Comparison of ENCODE assay signal across 15 cellular contexts in genomic region chr9:95021166-95021886, GRCh38.
DNase-seq lines count a peak whose midpoint lies in the region; ATAC-seq and TF ChIP-seq lines count a peak whose summit lies in the region.
"Had no signal": no experiment of that assay in that cellular context is flagged by ENCODE, and none has a peak within 500 bp of the region (broad histone marks: within the 10 kb centered on the region; RNA-seq: fewer than 3 reads in every experiment).

No MANE protein-coding gene starts in this region.

- H3K27ac ChIP-seq in right atrium auricular region, result peak overlapping the region; percentile 87 to 88
- peak overlapping the region; percentile 83 to 99 (median 92) for H3K27ac ChIP-seq in esophagus squamous epithelium
- H3K27ac ChIP-seq in aorta (ENCODE audit: low read depth in 1 of 2, low read length in 2 of 2), result peak overlapping the region; percentile 0 to 34

- H3K27me3 Mint-ChIP-seq in progenitor cell of endocrine pancreas, result no peaks in the 10 kb centered on the region

- no peaks in the 10 kb centered on the region for H3K27me3 ChIP-seq in right atrium auricular region
- no peaks in the 10 kb centered on the region for H3K27me3 ChIP-seq in esophagus squamous epithelium
- no peaks in the 10 kb centered on the region for H3K27me3 ChIP-seq in aorta (ENCODE audit: control insufficient read depth in 1 of 2, insufficient read depth in 2 of 2, low read length in 1 of 2)
- H3K27me3 ChIP-seq: Peyer's patch had no signal

- intact Hi-C loops in Right ventricle myocardium inferior (cut with DNase I), result no loop called here
- intact Hi-C loops in esophagus squamous epithelium (cut with DNase I), result no loop called here
- intact Hi-C loops in aorta (cut with DNase I), result loop anchor here in 1 of 2 donors (5.0 kb wide), 1 partner anchor 36 kb away; no protein-coding TSS in a partner anchor

- WGBS in esophagus squamous epithelium, 2 donors, result 27 to 36% methylated on average over 6 to 7 of the region's 7 CpGs
- 27 to 35% methylated on average over 7 of the region's 7 CpGs for WGBS in aorta, 2 donors

- peaks cover 49% of the 10 kb centered on the region for H3K36me3 ChIP-seq in right atrium auricular region
- peaks cover 3 to 39% (median 4%) of the 10 kb centered on the region in 3 donors for H3K36me3 ChIP-seq in esophagus squamous epithelium
- peaks cover 0 to 7% of the 10 kb centered on the region in 2 donors for H3K36me3 ChIP-seq in aorta (ENCODE audit: control insufficient read depth in 1 of 2, insufficient read depth in 2 of 2, low read length in 1 of 2)

- H3K9me3 Mint-ChIP-seq in progenitor cell of endocrine pancreas (ENCODE audit: low read depth), result no peaks in the 10 kb centered on the region
- H3K9me3 Mint-ChIP-seq: stimulated activated effector memory CD8-positive, alpha-beta T cell treated with anti-CD3 and anti-CD28 coated beads, Interleukin-12 subunit alpha, Interleukin-12 subunit beta, amount 100 ng/mL, for 72 hours; T-helper 1 cell treated with Interleukin-12 subunit alpha and Interleukin-12 subunit beta and Interleukin-4 antibody, amounts not matched to agents 30 μg/mL and 1 μg/mL, for 36 hours had no signal

- ATAC-seq in Right ventricle myocardium inferior, result no peak
- ATAC-seq in aorta (ENCODE audit: low FRiP score), result no peak
- ATAC-seq in HG03025 (IDR thresholded peaks at IDR 0.05; ENCODE audit: low FRiP score, unreplicated experiment), result no peak
- ATAC-seq: stimulated activated effector memory CD8-positive, alpha-beta T cell treated with anti-CD3 and anti-CD28 coated beads, Interleukin-12 subunit alpha, Interleukin-12 subunit beta, amount 100 ng/mL, for 72 hours had no signal

- DNase-seq in right atrium auricular region (ENCODE audit: low spot score) (no peak), Right ventricle myocardium inferior (ENCODE audit: missing footprints) (no peak), esophagus squamous epithelium (lab: John Stamatoyannopoulos, UW) (no peak), progenitor cell of endocrine pancreas (ENCODE audit: low spot score, unreplicated experiment) (no peak), aorta (no peak), NCI-H524 treated with DMSO at 0.1 percent for 48 hours (lab: John Stamatoyannopoulos, UW) (no peak)
- DNase-seq in stimulated activated naive CD4-positive, alpha-beta T cell treated with Interleukin-2 at 50 U/mL for 16 hours (lab: John Stamatoyannopoulos, UW), result no peak
- DNase-seq: activated CD4-positive, CD25-positive, alpha-beta regulatory T cell treated with anti-CD3 and anti-CD28 coated beads, Interleukin-2, amount 50 U/mL, for 72 hours; KBM-7; NCI-H446 treated with DMSO at 0.1 percent for 48 hours; Peyer's patch; stimulated activated CD4-positive, alpha-beta T cell treated with anti-CD3 and anti-CD28 coated beads, Interleukin-4, amount 100 ng/mL, for 4 hours had no signal

- H3K4me1 ChIP-seq in right atrium auricular region, result peaks cover 0 to 98% of the 10 kb centered on the region in 2 donors
- H3K4me1 ChIP-seq in esophagus squamous epithelium, result peaks cover 62 to 100% (median 94%) of the 10 kb centered on the region in 3 donors
- peaks cover 9 to 10% of the 10 kb centered on the region in 2 donors for H3K4me1 ChIP-seq in aorta (ENCODE audit: control insufficient read depth in 1 of 2, insufficient read depth in 2 of 2, low read length in 2 of 2)

- H3K4me3 ChIP-seq in right atrium auricular region (no peak overlapping the region), esophagus squamous epithelium (peak overlapping the region in 3 of 4 donors; percentile 1 to 25 (median 7)), aorta (ENCODE audit: low read length in 2 of 2) (no peak overlapping the region)
- H3K4me3 ChIP-seq: Peyer's patch had no signal

- TF ChIP-seq CTCF in right atrium auricular region (IDR thresholded peaks at IDR 0.05) (no peak), esophagus squamous epithelium (IDR thresholded peaks at IDR 0.05) (no peak), progenitor cell of endocrine pancreas (IDR thresholded peaks at IDR 0.05; ENCODE audit: unreplicated experiment) (no peak)

- H3K27ac Mint-ChIP-seq in progenitor cell of endocrine pancreas, result peak overlapping the region; percentile 90
- H3K27ac Mint-ChIP-seq: stimulated activated effector memory CD8-positive, alpha-beta T cell treated with anti-CD3 and anti-CD28 coated beads, Interleukin-12 subunit alpha, Interleukin-12 subunit beta, amount 100 ng/mL, for 72 hours; T-helper 1 cell treated with Interleukin-12 subunit alpha and Interleukin-12 subunit beta and Interleukin-4 antibody, amounts not matched to agents 30 μg/mL and 1 μg/mL, for 36 hours had no signal

- H3K36me3 Mint-ChIP-seq in progenitor cell of endocrine pancreas (ENCODE audit: insufficient read depth), result peaks cover 35% of the 10 kb centered on the region
- H3K36me3 Mint-ChIP-seq: stimulated activated effector memory CD8-positive, alpha-beta T cell treated with anti-CD3 and anti-CD28 coated beads, Interleukin-12 subunit alpha, Interleukin-12 subunit beta, amount 100 ng/mL, for 72 hours had no signal

- no peak overlapping the region for H3K4me3 Mint-ChIP-seq in progenitor cell of endocrine pancreas (ENCODE audit: low read depth)
- H3K4me3 Mint-ChIP-seq: stimulated activated effector memory CD8-positive, alpha-beta T cell treated with anti-CD3 and anti-CD28 coated beads, Interleukin-12 subunit alpha, Interleukin-12 subunit beta, amount 100 ng/mL, for 72 hours; T-helper 1 cell treated with Interleukin-12 subunit alpha and Interleukin-12 subunit beta and Interleukin-4 antibody, amounts not matched to agents 30 μg/mL and 1 μg/mL, for 36 hours had no signal

- H3K4me1 Mint-ChIP-seq in progenitor cell of endocrine pancreas (ENCODE audit: low read depth), result peaks cover 51% of the 10 kb centered on the region
- H3K4me1 Mint-ChIP-seq: stimulated activated effector memory CD8-positive, alpha-beta T cell treated with anti-CD3 and anti-CD28 coated beads, Interleukin-12 subunit alpha, Interleukin-12 subunit beta, amount 100 ng/mL, for 72 hours had no signal

- TF ChIP-seq POLR2A in esophagus squamous epithelium (IDR thresholded peaks at IDR 0.05), result no peak

- H3K9me3 ChIP-seq in right atrium auricular region (no peaks in the 10 kb centered on the region), esophagus squamous epithelium (no peaks in the 10 kb centered on the region), aorta (ENCODE audit: control insufficient read depth, low read length) (no peaks in the 10 kb centered on the region)
- H3K9me3 ChIP-seq: Peyer's patch had no signal

Comparison
In these comparisons a context has a peak if more than half of its experiments do, and no peak if none do; other contexts are left out.
1. H3K27ac ChIP-seq: peak in every context shown above with its lines; median percentile 92 in esophagus squamous epithelium; 88 in right atrium auricular region; 17 in aorta.
2. H3K4me3 ChIP-seq: peak in esophagus squamous epithelium (3 of 4); none in right atrium auricular region (0 of 2) and aorta (0 of 2).